ENCODE assay signal across 8 cellular contexts in genomic region chr17:79808763-79809529, GRCh38. TPM values are rescaled to one million over a fixed set of nuclear protein-coding genes. Genes with fewer than 3 reads are reported as not detected.
DNase-seq lines count a peak whose midpoint lies in the region; ATAC-seq and TF ChIP-seq lines count a peak whose summit lies in the region.

No MANE protein-coding gene starts in this region.

- POLR2A ChIA-PET in MCF 10A (lab: Yijun Ruan, JAX), result interaction anchor here (0.8 to 4.8 kb wide), 8 partner anchors 12 to 195 kb away, joined by 3 to 36 read pairs (median 6); partner anchors contain the start of gene CBX8

- H3K36me3 ChIP-seq in mesendoderm (ENCODE audit: control insufficient read depth, insufficient read depth, low read length), result no peaks in the 10 kb centered on the region

- peaks cover 59% of the 10 kb centered on the region for H3K27me3 Mint-ChIP-seq in MCF 10A (ENCODE audit: insufficient read depth, unreplicated experiment)

- peak overlapping the region; percentile 10 for H3K4me3 Mint-ChIP-seq in MCF 10A (ENCODE audit: unreplicated experiment)

- no peak overlapping the region for H2BK15ac ChIP-seq in mesendoderm (replicated peaks; ENCODE audit: low read depth)

- DNase-seq in Right ventricle myocardium inferior (ENCODE audit: missing footprints) (no peak), cardiac septum (ENCODE audit: low spot score) (no peak), NCI-H2196 (lab: John Stamatoyannopoulos, UW; ENCODE audit: unreplicated experiment) (peak; percentile 89), MCF 10A (ENCODE audit: unreplicated experiment) (peak; percentile 81), mesendoderm (peak; percentile 84), CD1c-positive myeloid dendritic cell (ENCODE audit: extremely low spot score) (no peak)
- DNase-seq in stimulated activated CD4-positive, alpha-beta T cell treated with anti-CD3 and anti-CD28 coated beads, Interleukin-2, amount 100 ng/mL, for 48 hours, result no peak

- no peak overlapping the region for H4K8ac ChIP-seq in mesendoderm (ENCODE audit: low read depth, low read length)

- CTCF ChIA-PET in MCF 10A (lab: Yijun Ruan, JAX), result interaction anchor here (0.8 to 5.8 kb wide), 16 partner anchors 10 to 261 kb away, joined by 3 to 63 read pairs (median 4); no protein-coding TSS in a partner anchor

- no CpG with 5 or more reads among the region's 20 CpGs for WGBS in mesendoderm (ENCODE audit: extremely low coverage, insufficient coverage, low lambda C conversion rate)

- H3K4me2 ChIP-seq in mesendoderm (ENCODE audit: low read length), result no peak overlapping the region

- H3K4ac ChIP-seq in mesendoderm (ENCODE audit: low read depth, low read length), result no peak overlapping the region

- H2BK120ac ChIP-seq in mesendoderm (ENCODE audit: low read depth, low read length), result no peak overlapping the region

- no TSS peak for BruUV-seq in MCF 10A (replicated peaks; lab: Mats Ljungman, UMichigan)

- H3K36me3 Mint-ChIP-seq in MCF 10A (ENCODE audit: insufficient read depth, unreplicated experiment), result peaks cover 4% of the 10 kb centered on the region

- H2AK5ac ChIP-seq in mesendoderm (ENCODE audit: low read length), result no peak overlapping the region

- H3K23ac ChIP-seq in mesendoderm (ENCODE audit: low read length), result no peak overlapping the region

- H3K56ac ChIP-seq in mesendoderm (ENCODE audit: low read length), result no peak overlapping the region

- H4K5ac ChIP-seq in mesendoderm (ENCODE audit: low read length), result no peak overlapping the region

- no peaks in the 10 kb centered on the region for H3K79me2 ChIP-seq in mesendoderm (ENCODE audit: control insufficient read depth, insufficient read depth, low read length)

- no peaks in the 10 kb centered on the region for H3K9me3 Mint-ChIP-seq in MCF 10A (ENCODE audit: unreplicated experiment)

- ATAC-seq in Right ventricle myocardium inferior (peak; percentile 29), GM18511 (IDR thresholded peaks at IDR 0.05; ENCODE audit: unreplicated experiment) (no peak)

- no peak overlapping the region for H3K27ac ChIP-seq in mesendoderm (ENCODE audit: low read depth, low read length)

- intact Hi-C loops in Right ventricle myocardium inferior (cut with DNase I) (loop anchor here (2.0 kb wide), 1 partner anchor 182 kb away; no protein-coding TSS in a partner anchor), cardiac septum (cut with DNase I) (loop anchor here (5.0 kb wide), 2 partner anchors 163 to 183 kb away; no protein-coding TSS in a partner anchor), MCF 10A (cut with micrococcal nuclease) (loop anchor here (1.0 to 5.0 kb wide), 3 partner anchors 62 to 179 kb away; no protein-coding TSS in a partner anchor)

- H3K9ac ChIP-seq in mesendoderm (ENCODE audit: low read length), result no peak overlapping the region

- TF ChIP-seq CTCF in MCF 10A (IDR thresholded peaks at IDR 0.05; ENCODE audit: unreplicated experiment), result peak; percentile 50

- H3K27me3 ChIP-seq in mesendoderm (ENCODE audit: insufficient read depth, low read length, poor library complexity), result peaks cover 81% of the 10 kb centered on the region

- H3K27ac Mint-ChIP-seq in MCF 10A (ENCODE audit: low read depth, unreplicated experiment), result no peak overlapping the region

- no peaks in the 10 kb centered on the region for H3K4me1 ChIP-seq in mesendoderm (ENCODE audit: control insufficient read depth, low read depth, low read length)

- no peak overlapping the region for H3K4me3 ChIP-seq in mesendoderm (ENCODE audit: low read length)

- no peak overlapping the region for H2BK5ac ChIP-seq in mesendoderm (ENCODE audit: low read length)

- no peak overlapping the region for H3K18ac ChIP-seq in mesendoderm (ENCODE audit: low read length)

- H3K79me1 ChIP-seq in mesendoderm (ENCODE audit: low read length), result no peaks in the 10 kb centered on the region

- H3K4me1 Mint-ChIP-seq in MCF 10A (ENCODE audit: insufficient read depth, unreplicated experiment), result peaks cover 8% of the 10 kb centered on the region

RNA-seq across cellular contexts. Expression of gene CBX8, which starts 12.1 kb away (rescaled TPM):
- total RNA-seq in Right ventricle myocardium inferior (5.3 TPM), cardiac septum (5.7 TPM), MCF 10A (2022) (9.4 and 10.5 TPM in 2 replicates)
- polyA plus RNA-seq in mesendoderm (2013, experiment 1 of 2), result 0.17 TPM
- polyA plus RNA-seq in mesendoderm (2013, experiment 2 of 2), result 0.34 TPM

RNA-seq across cellular contexts. Expression of gene CBX4, which starts 30.3 kb away (rescaled TPM):
- total RNA-seq in Right ventricle myocardium inferior (23.7 TPM), cardiac septum (23.8 TPM), MCF 10A (2022) (85.8 and 89.7 TPM in 2 replicates)
- polyA plus RNA-seq in mesendoderm (2013, experiment 1 of 2), result 3.7 TPM
- polyA plus RNA-seq in mesendoderm (2013, experiment 2 of 2), result 3.6 TPM

RNA-seq across cellular contexts. Expression of gene CBX2, which starts 31.0 kb away (rescaled TPM):
- total RNA-seq in Right ventricle myocardium inferior, result 4.2 TPM
- total RNA-seq in cardiac septum, result 3.5 TPM
- 3.8 and 3.9 TPM in 2 replicates for total RNA-seq in MCF 10A (2022)
- 25.1 TPM for polyA plus RNA-seq in mesendoderm (2013, experiment 1 of 2)
- polyA plus RNA-seq in mesendoderm (2013, experiment 2 of 2), result 25.0 TPM

Comparison
In these comparisons a context has a peak if more than half of its experiments do, and no peak if none do; other contexts are left out.
1. DNase-seq: peak in NCI-H2196 (single experiment), MCF 10A (single experiment) and mesendoderm (single experiment); none in Right ventricle myocardium inferior (single experiment), cardiac septum (single experiment), CD1c-positive myeloid dendritic cell (single experiment) and stimulated activated CD4-positive, alpha-beta T cell treated with anti-CD3 and anti-CD28 coated beads, Interleukin-2, amount 100 ng/mL, for 48 hours (0 of 2).